8 cellular contexts compared by ENCODE assay signal in the genomic region with DNA sequence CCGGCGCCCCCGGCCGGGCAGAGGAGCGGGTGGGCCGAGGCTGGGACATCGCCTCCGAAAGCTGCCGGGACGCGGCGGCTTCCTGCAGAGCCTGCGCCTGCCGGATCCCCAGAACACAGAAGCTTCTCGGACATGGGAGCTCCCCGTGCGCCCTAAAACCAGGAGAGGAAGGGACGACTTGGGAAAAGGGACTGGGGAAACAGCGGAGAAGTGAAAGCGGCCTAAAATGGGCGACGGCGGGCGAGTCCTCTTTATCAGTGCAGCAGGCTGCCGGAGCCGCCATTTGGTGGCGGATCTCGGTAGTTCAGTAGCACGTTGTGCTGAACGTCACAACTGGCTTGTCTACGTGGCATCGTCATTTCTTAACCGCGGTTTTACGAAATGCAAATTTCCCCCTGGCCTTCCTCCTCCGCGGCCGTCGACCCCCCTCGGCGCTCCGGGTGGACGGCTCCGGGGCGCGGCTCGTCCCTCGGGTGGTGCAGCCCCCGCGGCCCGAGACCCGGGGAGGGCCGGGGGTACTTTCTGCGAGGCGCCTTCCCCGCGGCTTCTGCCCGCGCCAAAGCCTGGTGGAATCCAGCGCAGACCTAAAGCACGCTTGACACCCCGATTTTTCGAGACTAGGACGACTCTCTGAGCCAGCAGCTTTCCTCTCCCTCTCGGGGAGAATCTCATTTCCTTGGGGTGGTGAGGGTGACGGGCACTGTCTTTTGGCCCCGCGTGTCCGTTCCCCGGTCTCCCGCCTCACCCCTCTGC. TPM values are rescaled to one million over a fixed set of nuclear protein-coding genes. Genes with fewer than 3 reads are reported as not detected.
DNase-seq lines count a peak whose midpoint lies in the region; ATAC-seq and TF ChIP-seq lines count a peak whose summit lies in the region.

No MANE protein-coding gene starts in this region.

- H3K4me1 ChIP-seq in mucosa of descending colon (ENCODE audit: low read depth) (peaks cover 18% of the 10 kb centered on the region), suprapubic skin (peaks cover 37% of the 10 kb centered on the region), BE2C (no peaks in the 10 kb centered on the region)

- intact Hi-C loops in mucosa of descending colon (cut with DNase I, micrococcal nuclease) = no loop called here

- peak overlapping the region; percentile 66 for H3K4me3 Mint-ChIP-seq in activated CD4-positive, alpha-beta memory T cell treated with anti-CD3 and anti-CD28 coated beads, Interleukin-2, amount 10 ng/mL, durations not matched to agents 7 days and 5 days

- H3K4me1 Mint-ChIP-seq in activated CD4-positive, alpha-beta memory T cell treated with anti-CD3 and anti-CD28 coated beads, Interleukin-2, amount 10 ng/mL, durations not matched to agents 7 days and 5 days = peaks cover 66% of the 10 kb centered on the region

- peak overlapping the region; percentile 77 for H3K27ac Mint-ChIP-seq in activated CD4-positive, alpha-beta memory T cell treated with anti-CD3 and anti-CD28 coated beads, Interleukin-2, amount 10 ng/mL, durations not matched to agents 7 days and 5 days

- H3K4me3 ChIP-seq in mucosa of descending colon (no peak overlapping the region), suprapubic skin (peak overlapping the region; percentile 57), BE2C (ENCODE audit: low read depth, low read length) (no peak overlapping the region)

- CTCF ChIA-PET in activated CD4-positive, alpha-beta memory T cell treated with anti-CD3 and anti-CD28 coated beads, Interleukin-2, amount 10 ng/mL, durations not matched to agents 7 days and 5 days (lab: Charles Lee) = no interaction called here

- in situ Hi-C loops in GM13976 (cut with MboI; ENCODE audit: low sequenced_read_pairs, unreplicated experiment) = no loop called here

- H3K9me3 ChIP-seq in mucosa of descending colon = no peaks in the 10 kb centered on the region
- H3K9me3 ChIP-seq in suprapubic skin = no peaks in the 10 kb centered on the region
- no peaks in the 10 kb centered on the region for H3K9me3 ChIP-seq in BE2C

- H3K27me3 Mint-ChIP-seq in activated CD4-positive, alpha-beta memory T cell treated with anti-CD3 and anti-CD28 coated beads, Interleukin-2, amount 10 ng/mL, durations not matched to agents 7 days and 5 days = peaks cover 40% of the 10 kb centered on the region

- TF ChIP-seq EP300 in suprapubic skin (IDR thresholded peaks at IDR 0.05) = no peak

- H3K27me3 ChIP-seq in suprapubic skin (peaks cover 64% of the 10 kb centered on the region), BE2C (peaks cover 40% of the 10 kb centered on the region)

- TF ChIP-seq POLR2A in suprapubic skin (IDR thresholded peaks at IDR 0.05) = peak in 1 of 2 donors; percentile 21

- peak; percentile 83 for DNase-seq in GM13976 (ENCODE audit: low spot score)
- DNase-seq in activated CD4-positive, alpha-beta memory T cell treated with anti-CD3 and anti-CD28 coated beads, Interleukin-2, amount 10 ng/mL, durations not matched to agents 7 days and 5 days = peak; percentile 76
- DNase-seq in epidermal melanocyte (ENCODE audit: insufficient read length, low spot score) = peak; percentile 57
- peak; percentile 64 to 79 (median 71) for DNase-seq in mucosa of descending colon
- peak in 1 of 2 donors; percentile 70 for DNase-seq in suprapubic skin (ENCODE audit: low spot score in 2 of 2)
- DNase-seq in BE2C = no peak
- DNase-seq in NCI-H2171 (lab: John Stamatoyannopoulos, UW) = no peak

- ATAC-seq in HG02981 (IDR thresholded peaks at IDR 0.05; ENCODE audit: unreplicated experiment) (peak; percentile 70), mucosa of descending colon (peak; percentile 80)

- peaks cover 26% of the 10 kb centered on the region for H3K36me3 Mint-ChIP-seq in activated CD4-positive, alpha-beta memory T cell treated with anti-CD3 and anti-CD28 coated beads, Interleukin-2, amount 10 ng/mL, durations not matched to agents 7 days and 5 days (ENCODE audit: low read depth)

- WGBS in suprapubic skin = 4% methylated on average over 12 of the region's 71 CpGs

- peaks cover 3% of the 10 kb centered on the region for H3K9me3 Mint-ChIP-seq in activated CD4-positive, alpha-beta memory T cell treated with anti-CD3 and anti-CD28 coated beads, Interleukin-2, amount 10 ng/mL, durations not matched to agents 7 days and 5 days

- TF ChIP-seq CTCF in GM13976 (IDR thresholded peaks at IDR 0.05; ENCODE audit: borderline replicate concordance, control extremely low read depth, extremely low read depth, insufficient read depth, missing control alignments) = no peak
- no peak for TF ChIP-seq CTCF in mucosa of descending colon (IDR thresholded peaks at IDR 0.05)
- peak in 1 of 2 donors; percentile 8 for TF ChIP-seq CTCF in suprapubic skin (IDR thresholded peaks at IDR 0.05)
- no peak for TF ChIP-seq CTCF in BE2C (IDR thresholded peaks at IDR 0.05; ENCODE audit: low read depth, low read length)

- POLR2A ChIA-PET in activated CD4-positive, alpha-beta memory T cell treated with anti-CD3 and anti-CD28 coated beads, Interleukin-2, amount 10 ng/mL, durations not matched to agents 7 days and 5 days (lab: Charles Lee) = no interaction called here

- H3K36me3 ChIP-seq in mucosa of descending colon (ENCODE audit: low read depth) (no peaks in the 10 kb centered on the region), suprapubic skin (no peaks in the 10 kb centered on the region), BE2C (no peaks in the 10 kb centered on the region)

- no peak overlapping the region for H3K27ac ChIP-seq in suprapubic skin

RNA-seq across cellular contexts. Expression of gene SPAG6, which starts 9.9 kb away (rescaled TPM):
- total RNA-seq in activated CD4-positive, alpha-beta memory T cell treated with anti-CD3 and anti-CD28 coated beads, Interleukin-2, amount 10 ng/mL, durations not matched to agents 7 days and 5 days = 1 to 10 TPM; 1.2 to 1.4 TPM
- total RNA-seq in mucosa of descending colon (not detected), suprapubic skin (1 to 10 TPM in 1 of 4 donors, under 1 TPM in 2, not detected in 1; 0.34 to 1.1 (median 0.72) TPM)
- polyA plus RNA-seq in BE2C (2012; ENCODE audit: insufficient read depth, insufficient read length, low read depth) = 0.73 TPM

RNA-seq across cellular contexts. Expression of gene BMI1, which starts 14.5 kb away (rescaled TPM):
- 10 to 100 TPM; 64.0 to 66.5 TPM for total RNA-seq in activated CD4-positive, alpha-beta memory T cell treated with anti-CD3 and anti-CD28 coated beads, Interleukin-2, amount 10 ng/mL, durations not matched to agents 7 days and 5 days
- total RNA-seq in mucosa of descending colon (10 to 100 TPM; 26.6 to 76.6 (median 28.7) TPM), suprapubic skin (10 to 100 TPM; 24.4 to 55.3 (median 38.5) TPM)
- 48.1 TPM for polyA plus RNA-seq in BE2C (2012; ENCODE audit: insufficient read depth, insufficient read length, low read depth)

RNA-seq across cellular contexts. Expression of gene COMMD3, which starts 19.2 kb away (rescaled TPM):
- total RNA-seq in activated CD4-positive, alpha-beta memory T cell treated with anti-CD3 and anti-CD28 coated beads, Interleukin-2, amount 10 ng/mL, durations not matched to agents 7 days and 5 days = 10 to 100 TPM; 82.6 to 97.0 TPM
- total RNA-seq in mucosa of descending colon = 10 to 100 TPM; 48.4 to 56.5 (median 51.2) TPM
- 10 to 100 TPM; 32.9 to 46.7 (median 37.1) TPM for total RNA-seq in suprapubic skin
- 62.5 TPM for polyA plus RNA-seq in BE2C (2012; ENCODE audit: insufficient read depth, insufficient read length, low read depth)

Comparison
In these comparisons a context has a peak if more than half of its experiments do, and no peak if none do; other contexts are left out.
1. DNase-seq: peak in GM13976 (single experiment), activated CD4-positive, alpha-beta memory T cell treated with anti-CD3 and anti-CD28 coated beads, Interleukin-2, amount 10 ng/mL, durations not matched to agents 7 days and 5 days (single experiment), epidermal melanocyte (single experiment) and mucosa of descending colon (3 of 3); none in BE2C (single experiment) and NCI-H2171 (single experiment).